9 cellular contexts compared by ENCODE assay signal in the genomic region with DNA sequence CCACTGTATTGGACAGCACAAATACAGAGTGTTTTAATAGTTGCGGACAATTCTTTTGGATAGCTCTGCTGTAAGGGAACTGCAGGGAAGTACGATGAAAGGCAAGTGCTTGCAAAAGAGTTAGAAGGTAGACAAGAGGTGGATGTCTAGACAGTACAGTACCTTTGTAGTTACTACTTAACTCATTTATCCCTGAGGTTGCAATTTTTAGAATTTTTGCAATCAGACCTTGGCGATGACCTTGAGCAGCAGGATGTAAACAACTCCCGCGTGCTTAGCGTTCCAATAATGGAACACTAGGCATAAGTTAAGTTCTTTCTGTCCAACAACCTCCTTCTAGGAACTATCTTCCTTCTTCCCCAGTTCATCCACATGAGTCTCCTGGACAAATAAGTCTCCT. TPM values are rescaled to one million over a fixed set of nuclear protein-coding genes. Genes with fewer than 3 reads are reported as not detected.
"Had no signal": no experiment of that assay in that cellular context is flagged by ENCODE, and none has a peak within 500 bp of the region (broad histone marks: within the 10 kb centered on the region; RNA-seq: fewer than 3 reads in every experiment).

No MANE protein-coding gene starts in this region.

- H3K9ac ChIP-seq: KMS-11 had no signal

- FAIRE-seq: HTR-8/SVneo had no signal

- H3K27ac ChIP-seq: KMS-11 had no signal

- H3K4me1 ChIP-seq: HAP-1 had no signal

- DNase-seq: GOT3, H7, HFFc6, KBM-7 had no signal

- H3K36me3 ChIP-seq: HAP-1 had no signal

- H3K9me3 ChIP-seq: HAP-1 had no signal

- ATAC-seq: HCT116 had no signal

- H3K4me3 ChIP-seq: HAP-1 had no signal

RNA-seq across cellular contexts. Expression of a gene that starts 1.9 kb away (rescaled TPM):
- total RNA-seq: HT-29 had no signal
